ENCODE assay signal across 10 cellular contexts in genomic region chr20:58342104-58342945, GRCh38. TPM values are rescaled to one million over a fixed set of nuclear protein-coding genes. Genes with fewer than 3 reads are reported as not detected.
A peak's percentile ranks its signal among the peaks of the same experiment; 100 is the strongest.
DNase-seq lines count a peak whose midpoint lies in the region; ATAC-seq, FAIRE-seq and TF ChIP-seq lines count a peak whose summit lies in the region.
"Had no signal": no experiment of that assay in that cellular context is flagged by ENCODE, and none has a peak within 500 bp of the region (broad histone marks: within the 10 kb centered on the region; RNA-seq: fewer than 3 reads in every experiment).

No MANE protein-coding gene starts in this region.

- no peak overlapping the region for H3K27ac Mint-ChIP-seq in activated naive CD8-positive, alpha-beta T cell treated with anti-CD3 and anti-CD28 coated beads for 36 hours

- no peak overlapping the region for H4K8ac ChIP-seq in trophoblast cell (ENCODE audit: low read depth, low read length)

- no peak for TF ChIP-seq CTCF in epithelial cell of proximal tubule (conservative IDR thresholded peaks at IDR 0.05; ENCODE audit: low read depth, low read length)

- H3K23ac ChIP-seq in trophoblast cell (ENCODE audit: low read length) = no peak overlapping the region

- peaks cover 42% of the 10 kb centered on the region for H3K4me1 ChIP-seq in SJSA1 (replicated peaks)
- H3K4me1 ChIP-seq in trophoblast cell (ENCODE audit: control insufficient read depth in 1 of 2, insufficient read depth in 2 of 2, low read length in 2 of 2) = peaks cover 7 to 9% of the 10 kb centered on the region in 2 experiments

- no peak for FAIRE-seq in H54 (lab: Jason Lieb, UNC)

- H3K27me3 ChIP-seq in SJSA1 (replicated peaks) = no peaks in the 10 kb centered on the region
- no peaks in the 10 kb centered on the region for H3K27me3 ChIP-seq in trophoblast cell (ENCODE audit: insufficient read depth, low read length)

- no CpG with 5 or more reads among the region's 3 CpGs for WGBS in trophoblast cell (ENCODE audit: extremely low coverage, insufficient coverage, insufficient read length)

- ATAC-seq in HG02852 (IDR thresholded peaks at IDR 0.05; ENCODE audit: unreplicated experiment) = no peak

- no peak for TF ChIP-seq POLR2A in H54 (IDR thresholded peaks at IDR 0.05; ENCODE audit: low read depth, low read length)

- H3K4me1 Mint-ChIP-seq in activated naive CD8-positive, alpha-beta T cell treated with anti-CD3 and anti-CD28 coated beads for 36 hours = peaks cover 9% of the 10 kb centered on the region

- no peak overlapping the region for H3K9ac ChIP-seq in trophoblast cell (ENCODE audit: low read length)

- no peak overlapping the region for H2BK12ac ChIP-seq in trophoblast cell (ENCODE audit: low read length)

- no peak overlapping the region for H4K91ac ChIP-seq in trophoblast cell (ENCODE audit: low read depth, low read length)

- H3K27me3 Mint-ChIP-seq in activated naive CD8-positive, alpha-beta T cell treated with anti-CD3 and anti-CD28 coated beads for 36 hours = no peaks in the 10 kb centered on the region

- no peak overlapping the region for H2BK120ac ChIP-seq in trophoblast cell (ENCODE audit: insufficient read depth, low read length, poor library complexity)

- peaks cover 35% of the 10 kb centered on the region for H3K36me3 Mint-ChIP-seq in activated naive CD8-positive, alpha-beta T cell treated with anti-CD3 and anti-CD28 coated beads for 36 hours

- H3K4ac ChIP-seq in trophoblast cell (ENCODE audit: low read depth, low read length) = no peak overlapping the region

- no peak overlapping the region for H2BK5ac ChIP-seq in trophoblast cell (ENCODE audit: low read depth, low read length, poor library complexity)

- H3K4me3 ChIP-seq in SJSA1 = no peak overlapping the region
- no peak overlapping the region for H3K4me3 ChIP-seq in epithelial cell of proximal tubule (ENCODE audit: low read depth, low read length)
- H3K4me3 ChIP-seq in trophoblast cell (ENCODE audit: low read depth, low read length) = no peak overlapping the region
- H3K4me3 ChIP-seq: thoracic aorta had no signal

- H3K79me1 ChIP-seq in trophoblast cell (ENCODE audit: low read length) = no peaks in the 10 kb centered on the region

- H2AK5ac ChIP-seq in trophoblast cell (ENCODE audit: low read length) = no peak overlapping the region

- no peaks in the 10 kb centered on the region for H3K9me3 Mint-ChIP-seq in activated naive CD8-positive, alpha-beta T cell treated with anti-CD3 and anti-CD28 coated beads for 36 hours

- H3K27ac ChIP-seq in SJSA1 (peak overlapping the region; percentile 83), trophoblast cell (ENCODE audit: low read depth, low read length) (no peak overlapping the region)
- H3K27ac ChIP-seq: thoracic aorta had no signal

- H3K4me3 Mint-ChIP-seq in activated naive CD8-positive, alpha-beta T cell treated with anti-CD3 and anti-CD28 coated beads for 36 hours = no peak overlapping the region

- no peak overlapping the region for H2AFZ ChIP-seq in trophoblast cell (ENCODE audit: insufficient read depth, low read length, poor library complexity)

- H4K12ac ChIP-seq in trophoblast cell (ENCODE audit: low read depth, low read length) = no peak overlapping the region

- H3K79me2 ChIP-seq in trophoblast cell (ENCODE audit: control insufficient read depth, insufficient read depth, low read length, poor library complexity) = no peaks in the 10 kb centered on the region

- peak overlapping the region; percentile 2 for H3K18ac ChIP-seq in trophoblast cell (ENCODE audit: low read length)

- no peak overlapping the region for H3K14ac ChIP-seq in trophoblast cell (ENCODE audit: low read length)

- DNase-seq in H54 (ENCODE audit: insufficient read length, low spot score) (peak; percentile 35), SJSA1 (ENCODE audit: low read depth in 1 of 2, low spot score in 2 of 2) (peak in 1 of 2 experiments; percentile 81), epithelial cell of proximal tubule (ENCODE audit: low read depth) (peak; percentile 7), trophoblast cell (peak in 1 of 2 donors; percentile 90), NCI-H1930 (lab: John Stamatoyannopoulos, UW) (no peak), MV-4-11 (lab: John Stamatoyannopoulos, UW) (no peak)
- DNase-seq in activated naive CD8-positive, alpha-beta T cell treated with anti-CD3 and anti-CD28 coated beads for 36 hours = no peak
- DNase-seq: anterior cingulate cortex had no signal

- no peaks in the 10 kb centered on the region for H3K9me3 ChIP-seq in SJSA1 (replicated peaks)
- H3K9me3 ChIP-seq in trophoblast cell (ENCODE audit: insufficient read depth, low read depth, low read length) = peaks cover 3% of the 10 kb centered on the region
- H3K9me3 ChIP-seq: thoracic aorta had no signal

- no peak overlapping the region for H3K4me2 ChIP-seq in trophoblast cell (ENCODE audit: low read length)

- H3K36me3 ChIP-seq in SJSA1 (peaks cover 44% of the 10 kb centered on the region), trophoblast cell (ENCODE audit: control insufficient read depth in 1 of 2, insufficient read depth in 2 of 2, low read length in 2 of 2) (peaks cover 13 to 15% of the 10 kb centered on the region in 2 experiments)

RNA-seq across cellular contexts. Expression of gene RAB22A, which starts 32.8 kb away (rescaled TPM):
- 19.1 and 23.7 TPM in 2 replicates for total RNA-seq in SJSA1 (2014; rRNA removed; shearing (Covaris generic))
- 8.3 and 10.6 TPM in 2 replicates for total RNA-seq in epithelial cell of proximal tubule
- 7.7 and 8.0 TPM in 2 replicates for polyA plus RNA-seq in trophoblast cell (2013)
- total RNA-seq in activated naive CD8-positive, alpha-beta T cell treated with anti-CD3 and anti-CD28 coated beads for 36 hours = 10 to 100 TPM; 12.8 to 13.9 TPM

RNA-seq across cellular contexts. Expression of gene VAPB, which starts 46.7 kb away (rescaled TPM):
- total RNA-seq in SJSA1 (2014; rRNA removed; shearing (Covaris generic)) = 15.1 and 16.7 TPM in 2 replicates
- total RNA-seq in epithelial cell of proximal tubule = 9.5 and 13.0 TPM in 2 replicates
- 34.8 and 35.3 TPM in 2 replicates for polyA plus RNA-seq in trophoblast cell (2013)
- 10 to 100 TPM; 38.4 to 40.6 TPM for total RNA-seq in activated naive CD8-positive, alpha-beta T cell treated with anti-CD3 and anti-CD28 coated beads for 36 hours

Comparison
In these comparisons a context has a peak if more than half of its experiments do, and no peak if none do; other contexts are left out.
1. DNase-seq: peak in H54 (single experiment) and epithelial cell of proximal tubule (single experiment); none in activated naive CD8-positive, alpha-beta T cell treated with anti-CD3 and anti-CD28 coated beads for 36 hours (single experiment), NCI-H1930 (0 of 2) and MV-4-11 (single experiment).